Comparison of ENCODE assay signal across 1 cellular context in the genomic region with DNA sequence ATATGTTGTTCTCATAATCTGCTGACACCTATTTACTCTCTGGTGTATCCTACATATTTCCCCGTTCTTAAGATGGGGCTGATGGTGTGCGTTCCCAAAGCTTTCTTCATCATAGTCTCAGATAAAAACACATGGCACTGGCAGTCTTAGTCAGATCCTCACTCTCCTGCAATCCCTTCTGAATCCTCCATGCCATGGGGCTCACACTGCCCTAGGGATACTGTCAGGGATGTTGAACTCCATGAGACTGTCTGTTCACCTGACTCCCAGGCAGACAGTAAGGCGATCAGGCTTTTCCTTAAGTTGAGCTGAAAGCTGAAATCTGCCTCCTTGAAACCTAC.
TF ChIP-seq lines count a peak whose summit lies in the region.

No MANE protein-coding gene starts in this region.

TF ChIP-seq in GM23338, 12 proteins besides CTCF, POLR2A, EP300 and RAD21 (continued from another document):
- TF ChIP-seq, protein P1, sequence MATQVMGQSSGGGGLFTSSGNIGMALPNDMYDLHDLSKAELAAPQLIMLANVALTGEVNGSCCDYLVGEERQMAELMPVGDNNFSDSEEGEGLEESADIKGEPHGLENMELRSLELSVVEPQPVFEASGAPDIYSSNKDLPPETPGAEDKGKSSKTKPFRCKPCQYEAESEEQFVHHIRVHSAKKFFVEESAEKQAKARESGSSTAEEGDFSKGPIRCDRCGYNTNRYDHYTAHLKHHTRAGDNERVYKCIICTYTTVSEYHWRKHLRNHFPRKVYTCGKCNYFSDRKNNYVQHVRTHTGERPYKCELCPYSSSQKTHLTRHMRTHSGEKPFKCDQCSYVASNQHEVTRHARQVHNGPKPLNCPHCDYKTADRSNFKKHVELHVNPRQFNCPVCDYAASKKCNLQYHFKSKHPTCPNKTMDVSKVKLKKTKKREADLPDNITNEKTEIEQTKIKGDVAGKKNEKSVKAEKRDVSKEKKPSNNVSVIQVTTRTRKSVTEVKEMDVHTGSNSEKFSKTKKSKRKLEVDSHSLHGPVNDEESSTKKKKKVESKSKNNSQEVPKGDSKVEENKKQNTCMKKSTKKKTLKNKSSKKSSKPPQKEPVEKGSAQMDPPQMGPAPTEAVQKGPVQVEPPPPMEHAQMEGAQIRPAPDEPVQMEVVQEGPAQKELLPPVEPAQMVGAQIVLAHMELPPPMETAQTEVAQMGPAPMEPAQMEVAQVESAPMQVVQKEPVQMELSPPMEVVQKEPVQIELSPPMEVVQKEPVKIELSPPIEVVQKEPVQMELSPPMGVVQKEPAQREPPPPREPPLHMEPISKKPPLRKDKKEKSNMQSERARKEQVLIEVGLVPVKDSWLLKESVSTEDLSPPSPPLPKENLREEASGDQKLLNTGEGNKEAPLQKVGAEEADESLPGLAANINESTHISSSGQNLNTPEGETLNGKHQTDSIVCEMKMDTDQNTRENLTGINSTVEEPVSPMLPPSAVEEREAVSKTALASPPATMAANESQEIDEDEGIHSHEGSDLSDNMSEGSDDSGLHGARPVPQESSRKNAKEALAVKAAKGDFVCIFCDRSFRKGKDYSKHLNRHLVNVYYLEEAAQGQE (IDR thresholded peaks at IDR 0.05; ENCODE audit: unreplicated experiment), result no peak
- TF ChIP-seq ETS1 (IDR thresholded peaks at IDR 0.05), result no peak
- no peak for TF ChIP-seq POLR2AphosphoS5 (IDR thresholded peaks at IDR 0.05; ENCODE audit: low read depth)
- TF ChIP-seq CREB1 (CRISPR knock-in tag; IDR thresholded peaks at IDR 0.05; ENCODE audit: low read depth), result no peak
